9 cellular contexts compared by ENCODE assay signal in genomic region chr20:25750765-25751696, GRCh38. TPM values are rescaled to one million over a fixed set of nuclear protein-coding genes. Genes with fewer than 3 reads are reported as not detected.
DNase-seq lines count a peak whose midpoint lies in the region; TF ChIP-seq lines count a peak whose summit lies in the region.
"Had no signal": no experiment of that assay in that cellular context is flagged by ENCODE, and none has a peak within 500 bp of the region (broad histone marks: within the 10 kb centered on the region; RNA-seq: fewer than 3 reads in every experiment).

No MANE protein-coding gene starts in this region.

- H3K4me3 ChIP-seq in esophagus muscularis mucosa (peak overlapping the region; percentile 39 to 58 (median 52)), neuronal stem cell (ENCODE audit: low read length in 2 of 2) (peak overlapping the region in 1 of 2 donors; percentile 32), suprapubic skin (peak overlapping the region; percentile 41)
- H3K4me3 ChIP-seq: SK-N-MC had no signal

- H3K9me3 Mint-ChIP-seq in H9, result no peaks in the 10 kb centered on the region; a peak in 1 of 5 replicates

- H2BK120ac ChIP-seq in H9 (ENCODE audit: low read depth, low read length, poor library complexity, severe bottlenecking) (no peak overlapping the region), neuronal stem cell (ENCODE audit: low read depth, low read length) (no peak overlapping the region)

- TF ChIP-seq EP300 in esophagus muscularis mucosa (IDR thresholded peaks at IDR 0.05) (no peak), suprapubic skin (IDR thresholded peaks at IDR 0.05) (no peak)

- H3K79me1 ChIP-seq in H9 (ENCODE audit: insufficient read depth, low read depth, low read length, poor library complexity, severe bottlenecking) (no peaks in the 10 kb centered on the region), neuronal stem cell (ENCODE audit: low read depth, low read length) (no peaks in the 10 kb centered on the region)

- DNase-seq in DMS 273 treated with DMSO at 0.1 percent for 48 hours (lab: John Stamatoyannopoulos, UW) (peak; percentile 13), H9 (peak; percentile 76), NCI-H2227 treated with DMSO at 0.1 percent for 48 hours (lab: John Stamatoyannopoulos, UW) (peak; percentile 91), activated T-cell treated with anti-CD3 and anti-CD28 coated beads for 24 hours (ENCODE audit: low read depth) (peak; percentile 46), esophagus muscularis mucosa (ENCODE audit: extremely low spot score) (no peak), neuronal stem cell (ENCODE audit: low spot score) (no peak), suprapubic skin (ENCODE audit: low spot score in 2 of 2) (no peak), SK-N-DZ (ENCODE audit: low spot score) (no peak)

- H2AFZ ChIP-seq in H9 (ENCODE audit: low read length) (no peak overlapping the region), neuronal stem cell (ENCODE audit: low read length) (peak overlapping the region; percentile 75)

- WGBS in H9 (ENCODE audit: extremely low coverage, insufficient read length, low lambda C conversion rate), result no CpG with 5 or more reads among the region's 36 CpGs
- 47% methylated on average over 33 of the region's 36 CpGs for WGBS in esophagus muscularis mucosa
- no CpG with 5 or more reads among the region's 36 CpGs for WGBS in neuronal stem cell (ENCODE audit: extremely low coverage in 2 of 2, insufficient read length in 2 of 2, insufficient replicate concordance in 1 of 2), 2 donors
- 56% methylated on average over 36 of the region's 36 CpGs for WGBS in suprapubic skin

- no peak overlapping the region for H2BK12ac ChIP-seq in H9 (ENCODE audit: insufficient read length, low read depth, low read length)
- no peak overlapping the region for H2BK12ac ChIP-seq in neuronal stem cell (ENCODE audit: low read length)

- H3K4me3 Mint-ChIP-seq in H9, result peak overlapping the region in 1 of 2 experiments; percentile 40; a peak in 2 of 5 replicates

- H2BK20ac ChIP-seq in H9 (ENCODE audit: low read depth, low read length, poor library complexity, severe bottlenecking), result no peak overlapping the region

- H3K4me2 ChIP-seq in H9 (ENCODE audit: insufficient read depth, insufficient read length, low read length), result no peak overlapping the region
- H3K4me2 ChIP-seq in neuronal stem cell (ENCODE audit: insufficient read depth, low read length, poor library complexity, severe bottlenecking), result no peak overlapping the region

- no peaks in the 10 kb centered on the region for H3K27me3 ChIP-seq in H9 (ENCODE audit: insufficient read depth, low read length)
- H3K27me3 ChIP-seq in esophagus muscularis mucosa, result no peaks in the 10 kb centered on the region
- peaks cover 0 to 6% (median 0%) of the 10 kb centered on the region in 3 experiments for H3K27me3 ChIP-seq in neuronal stem cell (ENCODE audit: control insufficient read depth in 3 of 3, insufficient read depth in 3 of 3, low read depth in 1 of 3, low read length in 3 of 3)
- no peaks in the 10 kb centered on the region for H3K27me3 ChIP-seq in suprapubic skin

- H3T11ph ChIP-seq in H9 (ENCODE audit: low read length), result no peak overlapping the region

- no peak overlapping the region for H3K27ac ChIP-seq in H9 (ENCODE audit: insufficient read length, low read depth, low read length)
- H3K27ac ChIP-seq in esophagus muscularis mucosa (replicated peaks in 1 of 4), result peak overlapping the region in 1 of 4 donors; percentile 37
- H3K27ac ChIP-seq in neuronal stem cell (replicated peaks; ENCODE audit: low read length), result no peak overlapping the region
- no peak overlapping the region for H3K27ac ChIP-seq in suprapubic skin
- H3K27ac ChIP-seq: SK-N-MC had no signal

- H3K4me1 Mint-ChIP-seq in H9, result peaks cover 0 to 7% of the 10 kb centered on the region in 2 experiments; a peak in 2 of 4 replicates

- H4K20me1 ChIP-seq in H9 (ENCODE audit: control insufficient read depth, insufficient read depth, insufficient read length), result no peaks in the 10 kb centered on the region

- H3K56ac ChIP-seq in H9 (ENCODE audit: insufficient read length, low read depth, low read length), result no peak overlapping the region

- TF ChIP-seq CTCF in H9 (conservative IDR thresholded peaks at IDR 0.05), result no peak
- TF ChIP-seq CTCF in esophagus muscularis mucosa (IDR thresholded peaks at IDR 0.05), result no peak
- no peak for TF ChIP-seq CTCF in suprapubic skin (IDR thresholded peaks at IDR 0.05)

- H2BK5ac ChIP-seq in H9 (ENCODE audit: insufficient read length, low read length), result no peak overlapping the region
- H2BK5ac ChIP-seq in neuronal stem cell (ENCODE audit: low read length), result no peak overlapping the region

- H3K27me3 Mint-ChIP-seq in H9 (ENCODE audit: low read depth), result peaks cover 2% of the 10 kb centered on the region

- no peak for TF ChIP-seq POLR2A in esophagus muscularis mucosa (IDR thresholded peaks at IDR 0.05; ENCODE audit: low read depth)
- TF ChIP-seq POLR2A in suprapubic skin (IDR thresholded peaks at IDR 0.05), result no peak

- no peak overlapping the region for H2AK5ac ChIP-seq in H9 (ENCODE audit: insufficient read length, low read length)
- H2AK5ac ChIP-seq in neuronal stem cell (ENCODE audit: low read depth, low read length), result peak overlapping the region; percentile 23

- no peak overlapping the region for H4K5ac ChIP-seq in H9 (ENCODE audit: insufficient read length, low read depth, low read length)

- H3K36me3 Mint-ChIP-seq in H9 (ENCODE audit: insufficient read depth in 1 of 3, low read depth in 3 of 3), result no peaks in the 10 kb centered on the region

- no peak overlapping the region for H3K9ac ChIP-seq in H9 (ENCODE audit: extremely low read depth, insufficient read length, low read length)
- H3K9ac ChIP-seq in neuronal stem cell (ENCODE audit: low read depth, low read length, poor library complexity), result no peak overlapping the region

- H3K36me3 ChIP-seq in esophagus muscularis mucosa (no peaks in the 10 kb centered on the region), neuronal stem cell (replicated peaks in 1 of 2; ENCODE audit: control insufficient read depth in 2 of 2, insufficient read depth in 2 of 2, low read length in 2 of 2) (no peaks in the 10 kb centered on the region), suprapubic skin (no peaks in the 10 kb centered on the region)

- H3K4ac ChIP-seq in H9 (ENCODE audit: low read depth, low read length) (no peak overlapping the region), neuronal stem cell (ENCODE audit: low read length) (no peak overlapping the region)

- H4K91ac ChIP-seq in H9 (ENCODE audit: insufficient read length, low read depth, low read length) (no peak overlapping the region), neuronal stem cell (ENCODE audit: low read depth, low read length, poor library complexity) (no peak overlapping the region)

- no peak overlapping the region for H3K27ac Mint-ChIP-seq in H9

- H3K23ac ChIP-seq in H9 (ENCODE audit: insufficient read length, low read depth, low read length), result no peak overlapping the region
- H3K23ac ChIP-seq in neuronal stem cell (ENCODE audit: low read depth, low read length, poor library complexity), result no peak overlapping the region

- no peak overlapping the region for H4K8ac ChIP-seq in H9 (replicated peaks; ENCODE audit: insufficient read length, low read depth, low read length)
- H4K8ac ChIP-seq in neuronal stem cell (ENCODE audit: low read depth, low read length), result no peak overlapping the region

- H3K9me3 ChIP-seq in H9 (ENCODE audit: control insufficient read depth, low read depth, low read length), result no peaks in the 10 kb centered on the region
- no peaks in the 10 kb centered on the region for H3K9me3 ChIP-seq in esophagus muscularis mucosa
- H3K9me3 ChIP-seq in neuronal stem cell (replicated peaks in 1 of 2; ENCODE audit: control insufficient read depth in 2 of 2, insufficient read depth in 1 of 2, low read depth in 1 of 2, low read length in 2 of 2), result no peaks in the 10 kb centered on the region
- H3K9me3 ChIP-seq in suprapubic skin, result no peaks in the 10 kb centered on the region

- H2BK15ac ChIP-seq in H9 (ENCODE audit: low read depth, low read length) (no peak overlapping the region), neuronal stem cell (ENCODE audit: low read length) (no peak overlapping the region)

- H3K79me2 ChIP-seq in H9 (ENCODE audit: insufficient read depth, low read length), result no peaks in the 10 kb centered on the region

- intact Hi-C loops in esophagus muscularis mucosa (cut with DNase I), result no loop called here

- H3K18ac ChIP-seq in H9 (ENCODE audit: insufficient read length, low read depth, low read length), result no peak overlapping the region
- peak overlapping the region; percentile 19 for H3K18ac ChIP-seq in neuronal stem cell (ENCODE audit: low read length)

- H3K14ac ChIP-seq in H9 (ENCODE audit: insufficient read depth, low read length) (0 out of 2 replicates have a peak overlapping the region, but pooled peaks have one; percentile 23), neuronal stem cell (ENCODE audit: low read length) (no peak overlapping the region)

- no peaks in the 10 kb centered on the region for H3K23me2 ChIP-seq in H9 (ENCODE audit: insufficient read length, low read depth, low read length, poor library complexity, severe bottlenecking)

- H3K4me1 ChIP-seq in H9 (ENCODE audit: insufficient read depth, low read length) (no peaks in the 10 kb centered on the region; the same call in 1 of the 2 replicates), esophagus muscularis mucosa (peaks cover 0 to 8% (median 5%) of the 10 kb centered on the region in 4 donors), neuronal stem cell (ENCODE audit: control insufficient read depth in 2 of 2, insufficient read depth in 1 of 2, low read depth in 1 of 2, low read length in 2 of 2) (no peaks in the 10 kb centered on the region), suprapubic skin (peaks cover 6% of the 10 kb centered on the region)

RNA-seq across cellular contexts. Expression of gene ZNF337, which starts 54.4 kb away (rescaled TPM):
- 9.8 and 10.3 TPM in 2 replicates for total RNA-seq in H9 (2021)
- total RNA-seq in esophagus muscularis mucosa, result 10 to 100 TPM; 13.1 to 17.0 (median 14.8) TPM
- polyA plus RNA-seq in neuronal stem cell (2013, experiment 1 of 2), result 8.8 TPM
- polyA plus RNA-seq in neuronal stem cell (2013, experiment 2 of 2), result 8.3 TPM
- total RNA-seq in suprapubic skin, result 10 to 100 TPM in 2 of 4 donors, 1 to 10 TPM in 2; 7.5 to 17.1 (median 11.1) TPM
- polyA plus RNA-seq in SK-N-DZ (2014; cell fraction: cytosol; rRNA removed), result 20.6 and 23.3 TPM in 2 replicates
- polyA plus RNA-seq in SK-N-DZ (2014; cell fraction: nucleus; rRNA removed), result 57.0 and 61.1 TPM in 2 replicates

Comparison
In these comparisons a context has a peak if more than half of its experiments do, and no peak if none do; other contexts are left out.
1. DNase-seq: peak in DMS 273 treated with DMSO at 0.1 percent for 48 hours (single experiment), H9 (single experiment), NCI-H2227 treated with DMSO at 0.1 percent for 48 hours (single experiment) and activated T-cell treated with anti-CD3 and anti-CD28 coated beads for 24 hours (single experiment); none in esophagus muscularis mucosa (single experiment), neuronal stem cell (single experiment), suprapubic skin (0 of 2) and SK-N-DZ (single experiment).